In the genomic region with DNA sequence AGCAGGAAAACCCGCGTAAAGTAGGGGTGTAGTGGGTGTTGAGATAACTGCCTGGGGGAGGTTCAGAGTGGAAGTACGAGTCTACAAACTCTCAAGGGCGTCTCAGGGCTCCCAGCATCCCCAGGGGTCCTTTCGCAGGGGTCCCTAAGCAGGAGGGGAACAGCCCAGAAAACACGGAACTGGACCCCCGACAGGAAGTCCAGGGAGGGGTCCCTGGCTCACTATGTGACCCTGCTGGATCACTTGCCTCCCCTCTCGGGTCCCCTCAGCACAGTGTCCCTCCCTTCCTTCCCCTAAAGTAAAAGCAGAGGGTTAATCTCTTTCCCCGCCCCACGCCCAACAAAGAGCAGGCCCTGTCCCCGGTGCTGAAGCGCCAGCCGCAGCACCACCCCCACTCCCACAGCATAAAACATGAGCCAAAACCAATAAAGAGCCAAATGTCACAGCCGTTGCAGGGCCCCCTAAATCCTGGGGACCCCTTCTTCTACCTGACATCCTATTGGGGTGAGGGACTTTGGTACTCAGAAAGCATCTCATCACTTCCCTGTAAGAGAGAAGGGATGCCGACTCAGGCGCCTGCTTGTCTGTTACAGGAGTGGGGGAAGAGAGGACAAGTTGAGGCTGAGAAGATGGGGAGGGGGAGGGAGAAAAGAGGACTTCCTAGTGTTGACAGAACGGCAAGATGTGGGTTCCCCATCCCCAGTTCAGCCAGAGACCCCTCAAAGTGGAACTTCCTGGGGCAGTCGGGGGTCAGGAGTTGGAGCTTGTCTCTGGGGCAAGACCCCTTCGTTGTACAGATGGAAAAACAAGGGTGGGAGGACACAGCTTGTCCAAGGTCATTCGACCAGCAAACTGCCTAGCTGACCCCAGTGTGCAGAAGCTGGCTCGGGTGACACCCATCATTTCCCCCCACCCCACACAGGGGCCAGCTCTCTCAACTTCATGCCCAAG, we compare ENCODE assay signal across 9 cellular contexts. TPM values are rescaled to one million over a fixed set of nuclear protein-coding genes. Genes with fewer than 3 reads are reported as not detected.
DNase-seq lines count a peak whose midpoint lies in the region; ATAC-seq and FAIRE-seq lines count a peak whose summit lies in the region.
"Had no signal": no experiment of that assay in that cellular context is flagged by ENCODE, and none has a peak within 500 bp of the region (broad histone marks: within the 10 kb centered on the region; RNA-seq: fewer than 3 reads in every experiment).

No MANE protein-coding gene starts in this region.

- H3K9me3 Mint-ChIP-seq in natural killer cell treated with Interleukin-12 subunit alpha and Interleukin-12 subunit beta and Interleukin-15 and Interleukin-18, amount 100 ng/mL, for 72 hours, result no peaks in the 10 kb centered on the region

- peaks cover 29 to 41% of the 10 kb centered on the region in 2 donors for H3K27me3 Mint-ChIP-seq in natural killer cell treated with Interleukin-12 subunit alpha and Interleukin-12 subunit beta and Interleukin-15 and Interleukin-18, amount 100 ng/mL, for 72 hours

- no peak overlapping the region for H3K27ac Mint-ChIP-seq in natural killer cell treated with Interleukin-12 subunit alpha and Interleukin-12 subunit beta and Interleukin-15 and Interleukin-18, amount 100 ng/mL, for 72 hours

- H3K4me1 Mint-ChIP-seq in natural killer cell treated with Interleukin-12 subunit alpha and Interleukin-12 subunit beta and Interleukin-15 and Interleukin-18, amount 100 ng/mL, for 72 hours (ENCODE audit: low read depth in 2 of 2), result peaks cover 11 to 15% of the 10 kb centered on the region in 2 donors

- no peak for ATAC-seq in natural killer cell treated with Interleukin-12 subunit alpha and Interleukin-12 subunit beta and Interleukin-15 and Interleukin-18, amount 100 ng/mL, for 72 hours
- ATAC-seq in HG03521 (IDR thresholded peaks at IDR 0.05; ENCODE audit: unreplicated experiment), result no peak

- peak overlapping the region; percentile 16 for H3K4me3 Mint-ChIP-seq in natural killer cell treated with Interleukin-12 subunit alpha and Interleukin-12 subunit beta and Interleukin-15 and Interleukin-18, amount 100 ng/mL, for 72 hours

- H3K36me3 Mint-ChIP-seq in natural killer cell treated with Interleukin-12 subunit alpha and Interleukin-12 subunit beta and Interleukin-15 and Interleukin-18, amount 100 ng/mL, for 72 hours, result no peaks in the 10 kb centered on the region

- no peak for FAIRE-seq in HTR-8/SVneo (lab: Jason Lieb, UNC)

- peak; percentile 25 for DNase-seq in EH (ENCODE audit: low read depth)
- peak; percentile 25 for DNase-seq in NCI-H1694 (lab: John Stamatoyannopoulos, UW)
- DNase-seq in astrocyte of the hippocampus (ENCODE audit: low read depth, low spot score), result peak; percentile 60
- no peak for DNase-seq in natural killer cell treated with Interleukin-12 subunit alpha and Interleukin-12 subunit beta and Interleukin-15 and Interleukin-18, amount 100 ng/mL, for 72 hours (ENCODE audit: low spot score)
- DNase-seq in SHP77 treated with DMSO at 0.1 percent for 48 hours (lab: John Stamatoyannopoulos, UW), result no peak
- DNase-seq in HTR-8/SVneo (ENCODE audit: insufficient read length, low spot score), result no peak
- DNase-seq in cerebellar nuclear complex (lab: John Stamatoyannopoulos, UW), result no peak

RNA-seq across cellular contexts. Expression of gene NEFH, which starts 1.4 kb away (rescaled TPM):
- 1 to 10 TPM; 2.3 to 6.6 TPM for total RNA-seq in natural killer cell treated with Interleukin-12 subunit alpha and Interleukin-12 subunit beta and Interleukin-15 and Interleukin-18, amount 100 ng/mL, for 72 hours

RNA-seq across cellular contexts. Expression of gene RFPL1, which starts 40.2 kb away (rescaled TPM):
- not detected for total RNA-seq in natural killer cell treated with Interleukin-12 subunit alpha and Interleukin-12 subunit beta and Interleukin-15 and Interleukin-18, amount 100 ng/mL, for 72 hours
- total RNA-seq: glomerular endothelial cell had no signal

Comparison
In these comparisons a context has a peak if more than half of its experiments do, and no peak if none do; other contexts are left out.
1. DNase-seq: peak in EH (single experiment), NCI-H1694 (single experiment) and astrocyte of the hippocampus (single experiment); none in natural killer cell treated with Interleukin-12 subunit alpha and Interleukin-12 subunit beta and Interleukin-15 and Interleukin-18, amount 100 ng/mL, for 72 hours (single experiment), SHP77 treated with DMSO at 0.1 percent for 48 hours (single experiment), HTR-8/SVneo (single experiment) and cerebellar nuclear complex (0 of 2).